Comparison of ENCODE assay signal across 11 cellular contexts in the genomic region with DNA sequence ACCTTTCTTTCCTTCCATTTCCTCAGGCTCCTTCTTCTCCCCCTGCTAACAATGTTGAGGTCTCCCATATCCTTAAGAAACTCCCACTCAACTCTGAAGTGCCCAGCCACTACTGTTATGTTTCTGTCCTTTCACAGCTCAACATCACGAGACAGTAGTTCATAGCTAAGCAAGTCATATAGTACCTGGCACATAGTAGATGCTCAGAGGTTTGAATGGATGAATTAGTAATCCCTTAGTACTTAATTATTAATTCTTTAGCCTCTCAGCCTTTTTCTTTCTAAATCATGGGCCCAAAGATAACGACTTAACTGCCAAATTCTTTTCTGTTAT. TPM values are rescaled to one million over a fixed set of nuclear protein-coding genes. Genes with fewer than 3 reads are reported as not detected.
DNase-seq lines count a peak whose midpoint lies in the region; ATAC-seq and TF ChIP-seq lines count a peak whose summit lies in the region.
"Had no signal": no experiment of that assay in that cellular context is flagged by ENCODE, and none has a peak within 500 bp of the region (broad histone marks: within the 10 kb centered on the region; RNA-seq: fewer than 3 reads in every experiment).

No MANE protein-coding gene starts in this region.

- H2BK12ac ChIP-seq in H9 (ENCODE audit: insufficient read length, low read depth, low read length) = no peak overlapping the region

- no peak overlapping the region for H2BK15ac ChIP-seq in H9 (ENCODE audit: low read depth, low read length)

- H3T11ph ChIP-seq in H9 (ENCODE audit: low read length) = no peak overlapping the region

- no peak overlapping the region for H3K23ac ChIP-seq in H9 (ENCODE audit: insufficient read length, low read depth, low read length)

- H2BK5ac ChIP-seq in H9 (ENCODE audit: insufficient read length, low read length) = no peak overlapping the region

- H3K27me3 Mint-ChIP-seq in activated T-cell treated with anti-CD3 and anti-CD28 coated beads, Interleukin-2, amount 50 U/mL, for 72 hours (ENCODE audit: low read depth) = no peaks in the 10 kb centered on the region
- no peaks in the 10 kb centered on the region for H3K27me3 Mint-ChIP-seq in activated T-helper 1 cell treated with anti-CD3 and anti-CD28 coated beads, Interleukin-12 subunit alpha, Interleukin-12 subunit beta, Interleukin-2, Interleukin-4 antibody, amounts not matched to agents 30 ng/mL and 10 ng/mL and 1 ng/mL, durations not matched to agents 14 hours and 24 hours and 36 hours (ENCODE audit: insufficient read depth)
- no peaks in the 10 kb centered on the region for H3K27me3 Mint-ChIP-seq in stimulated activated naive B cell treated with anti-CD40 and anti-IgM and Interleukin-4, amounts not matched to agents 10 μg/mL and 1 μg/mL and 100 μg/mL, for 72 hours
- no peaks in the 10 kb centered on the region for H3K27me3 Mint-ChIP-seq in H9 (ENCODE audit: low read depth)

- peak overlapping the region; percentile 90 for H3K27ac Mint-ChIP-seq in activated T-cell treated with anti-CD3 and anti-CD28 coated beads, Interleukin-2, amount 50 U/mL, for 72 hours
- peak overlapping the region; percentile 81 for H3K27ac Mint-ChIP-seq in activated T-helper 1 cell treated with anti-CD3 and anti-CD28 coated beads, Interleukin-12 subunit alpha, Interleukin-12 subunit beta, Interleukin-2, Interleukin-4 antibody, amounts not matched to agents 30 ng/mL and 10 ng/mL and 1 ng/mL, durations not matched to agents 14 hours and 24 hours and 36 hours
- peak overlapping the region; percentile 56 for H3K27ac Mint-ChIP-seq in stimulated activated naive B cell treated with anti-CD40 and anti-IgM and Interleukin-4, amounts not matched to agents 10 μg/mL and 1 μg/mL and 100 μg/mL, for 72 hours
- H3K27ac Mint-ChIP-seq in H9 = peak overlapping the region in 1 of 3 experiments; percentile 1; a peak in 1 of 7 replicates

- no peak overlapping the region for H3K27ac ChIP-seq in H9 (ENCODE audit: insufficient read length, low read depth, low read length)
- H3K27ac ChIP-seq: SK-N-MC, thoracic aorta had no signal

- peak overlapping the region; percentile 31 to 63 for H3K4me3 Mint-ChIP-seq in activated T-cell treated with anti-CD3 and anti-CD28 coated beads, Interleukin-2, amount 50 U/mL, for 72 hours
- H3K4me3 Mint-ChIP-seq in activated T-helper 1 cell treated with anti-CD3 and anti-CD28 coated beads, Interleukin-12 subunit alpha, Interleukin-12 subunit beta, Interleukin-2, Interleukin-4 antibody, amounts not matched to agents 30 ng/mL and 10 ng/mL and 1 ng/mL, durations not matched to agents 14 hours and 24 hours and 36 hours = no peak overlapping the region
- H3K4me3 Mint-ChIP-seq in stimulated activated naive B cell treated with anti-CD40 and anti-IgM and Interleukin-4, amounts not matched to agents 10 μg/mL and 1 μg/mL and 100 μg/mL, for 72 hours = peak overlapping the region; percentile 9 to 22
- no peak overlapping the region for H3K4me3 Mint-ChIP-seq in H9

- H2BK120ac ChIP-seq in H9 (ENCODE audit: low read depth, low read length, poor library complexity, severe bottlenecking) = no peak overlapping the region

- H2AK5ac ChIP-seq in H9 (ENCODE audit: insufficient read length, low read length) = no peak overlapping the region

- no CpG with 5 or more reads among the region's 2 CpGs for WGBS in H9 (ENCODE audit: extremely low coverage, insufficient read length, low lambda C conversion rate)

- peaks cover 68% of the 10 kb centered on the region for H3K4me1 Mint-ChIP-seq in activated T-cell treated with anti-CD3 and anti-CD28 coated beads, Interleukin-2, amount 50 U/mL, for 72 hours (ENCODE audit: low read depth)
- peaks cover 57% of the 10 kb centered on the region for H3K4me1 Mint-ChIP-seq in activated T-helper 1 cell treated with anti-CD3 and anti-CD28 coated beads, Interleukin-12 subunit alpha, Interleukin-12 subunit beta, Interleukin-2, Interleukin-4 antibody, amounts not matched to agents 30 ng/mL and 10 ng/mL and 1 ng/mL, durations not matched to agents 14 hours and 24 hours and 36 hours (ENCODE audit: low read depth)
- H3K4me1 Mint-ChIP-seq in stimulated activated naive B cell treated with anti-CD40 and anti-IgM and Interleukin-4, amounts not matched to agents 10 μg/mL and 1 μg/mL and 100 μg/mL, for 72 hours = peaks cover 18 to 30% of the 10 kb centered on the region in 2 donors
- no peaks in the 10 kb centered on the region for H3K4me1 Mint-ChIP-seq in H9

- no peaks in the 10 kb centered on the region; the same call in 1 of the 2 replicates for H3K79me2 ChIP-seq in H9 (ENCODE audit: insufficient read depth, low read length)

- H3K9ac ChIP-seq in H9 (ENCODE audit: extremely low read depth, insufficient read length, low read length) = no peak overlapping the region

- TF ChIP-seq CTCF in H9 (conservative IDR thresholded peaks at IDR 0.05) (no peak), omental fat pad (IDR thresholded peaks at IDR 0.05) (no peak)

- peak; percentile 83 to 89 for ATAC-seq in activated T-cell treated with anti-CD3 and anti-CD28 coated beads, Interleukin-2, amount 50 U/mL, for 72 hours (replicated peaks in 1 of 2)
- ATAC-seq in HG02870 (IDR thresholded peaks at IDR 0.05; ENCODE audit: unreplicated experiment) (peak; percentile 56), omental fat pad (ENCODE audit: low FRiP score) (no peak)
- peak; percentile 82 to 88 for ATAC-seq in stimulated activated naive B cell treated with anti-CD40 and anti-IgM and Interleukin-4, amounts not matched to agents 10 μg/mL and 1 μg/mL and 100 μg/mL, for 72 hours (replicated peaks)

- no peak overlapping the region for H3K4me2 ChIP-seq in H9 (ENCODE audit: insufficient read depth, insufficient read length, low read length)

- no peaks in the 10 kb centered on the region for H3K9me3 Mint-ChIP-seq in activated T-cell treated with anti-CD3 and anti-CD28 coated beads, Interleukin-2, amount 50 U/mL, for 72 hours
- no peaks in the 10 kb centered on the region for H3K9me3 Mint-ChIP-seq in activated T-helper 1 cell treated with anti-CD3 and anti-CD28 coated beads, Interleukin-12 subunit alpha, Interleukin-12 subunit beta, Interleukin-2, Interleukin-4 antibody, amounts not matched to agents 30 ng/mL and 10 ng/mL and 1 ng/mL, durations not matched to agents 14 hours and 24 hours and 36 hours
- H3K9me3 Mint-ChIP-seq in stimulated activated naive B cell treated with anti-CD40 and anti-IgM and Interleukin-4, amounts not matched to agents 10 μg/mL and 1 μg/mL and 100 μg/mL, for 72 hours = no peaks in the 10 kb centered on the region
- H3K9me3 Mint-ChIP-seq in H9 = no peaks in the 10 kb centered on the region

- H3K23me2 ChIP-seq in H9 (ENCODE audit: insufficient read length, low read depth, low read length, poor library complexity, severe bottlenecking) = no peaks in the 10 kb centered on the region

- intact Hi-C loops in activated T-helper 1 cell treated with anti-CD3 and anti-CD28 coated beads, Interleukin-12 subunit alpha, Interleukin-12 subunit beta, Interleukin-2, Interleukin-4 antibody, amounts not matched to agents 30 ng/mL and 10 ng/mL and 1 ng/mL, durations not matched to agents 14 hours and 24 hours and 36 hours (cut with micrococcal nuclease) = loop anchor here (1.0 to 5.0 kb wide), 2 partner anchors 21 to 34 kb away; no protein-coding TSS in a partner anchor

- H3K56ac ChIP-seq in H9 (ENCODE audit: insufficient read length, low read depth, low read length) = no peak overlapping the region

- H4K5ac ChIP-seq in H9 (ENCODE audit: insufficient read length, low read depth, low read length) = no peak overlapping the region

- H3K14ac ChIP-seq in H9 (ENCODE audit: insufficient read depth, low read length) = no peak overlapping the region

- no peak overlapping the region for H2BK20ac ChIP-seq in H9 (ENCODE audit: low read depth, low read length, poor library complexity, severe bottlenecking)

- no peaks in the 10 kb centered on the region for H3K79me1 ChIP-seq in H9 (ENCODE audit: insufficient read depth, low read depth, low read length, poor library complexity, severe bottlenecking)

- no peak overlapping the region for H3K18ac ChIP-seq in H9 (ENCODE audit: insufficient read length, low read depth, low read length)

- no peak overlapping the region for H3K4ac ChIP-seq in H9 (ENCODE audit: low read depth, low read length)

- H4K20me1 ChIP-seq in H9 (ENCODE audit: control insufficient read depth, insufficient read depth, insufficient read length) = no peaks in the 10 kb centered on the region

- no peaks in the 10 kb centered on the region for H3K9me3 ChIP-seq in H9 (ENCODE audit: control insufficient read depth, low read depth, low read length)
- H3K9me3 ChIP-seq: thoracic aorta had no signal

- no peaks in the 10 kb centered on the region for H3K27me3 ChIP-seq in H9 (ENCODE audit: insufficient read depth, low read length)

- H4K8ac ChIP-seq in H9 (replicated peaks; ENCODE audit: insufficient read length, low read depth, low read length) = no peak overlapping the region

- H2AFZ ChIP-seq in H9 (ENCODE audit: low read length) = no peak overlapping the region

- H3K4me1 ChIP-seq in H9 (ENCODE audit: insufficient read depth, low read length) = no peaks in the 10 kb centered on the region

- DNase-seq in activated T-cell treated with anti-CD3 and anti-CD28 coated beads, Interleukin-2, amount 50 U/mL, for 72 hours = peak in 1 of 2 donors; percentile 34
- no peak for DNase-seq in activated T-cell treated with anti-CD3 and anti-CD28 coated beads, Interleukin-2, amount 50 U/mL, for 48 hours
- DNase-seq in activated T-helper 1 cell treated with anti-CD3 and anti-CD28 coated beads, Interleukin-12 subunit alpha, Interleukin-12 subunit beta, Interleukin-2, Interleukin-4 antibody, amounts not matched to agents 30 ng/mL and 10 ng/mL and 1 ng/mL, durations not matched to agents 14 hours and 24 hours and 36 hours (ENCODE audit: low spot score) = no peak
- DNase-seq in stimulated activated naive B cell treated with anti-CD40 and anti-IgM and Interleukin-4, amounts not matched to agents 10 μg/mL and 1 μg/mL and 100 μg/mL, for 72 hours = no peak
- DNase-seq in H9 = no peak
- DNase-seq in omental fat pad (ENCODE audit: low spot score) = no peak
- DNase-seq in NCI-H446 treated with DMSO at 0.1 percent for 48 hours (lab: John Stamatoyannopoulos, UW) = no peak
- DNase-seq: NCI-H1048 had no signal

- peaks cover 7 to 36% of the 10 kb centered on the region in 2 donors for H3K36me3 Mint-ChIP-seq in activated T-cell treated with anti-CD3 and anti-CD28 coated beads, Interleukin-2, amount 50 U/mL, for 72 hours (ENCODE audit: insufficient read depth in 2 of 2)
- H3K36me3 Mint-ChIP-seq in activated T-helper 1 cell treated with anti-CD3 and anti-CD28 coated beads, Interleukin-12 subunit alpha, Interleukin-12 subunit beta, Interleukin-2, Interleukin-4 antibody, amounts not matched to agents 30 ng/mL and 10 ng/mL and 1 ng/mL, durations not matched to agents 14 hours and 24 hours and 36 hours (ENCODE audit: low read depth) = peaks cover 43% of the 10 kb centered on the region
- H3K36me3 Mint-ChIP-seq in stimulated activated naive B cell treated with anti-CD40 and anti-IgM and Interleukin-4, amounts not matched to agents 10 μg/mL and 1 μg/mL and 100 μg/mL, for 72 hours = peaks cover 29 to 47% of the 10 kb centered on the region in 2 donors
- H3K36me3 Mint-ChIP-seq in H9 (ENCODE audit: insufficient read depth in 1 of 3, low read depth in 3 of 3) = no peaks in the 10 kb centered on the region; a peak in 2 of 7 replicates

- H4K91ac ChIP-seq in H9 (ENCODE audit: insufficient read length, low read depth, low read length) = no peak overlapping the region

RNA-seq across cellular contexts. Expression of gene CSGALNACT2, which starts 22.6 kb away (rescaled TPM):
- total RNA-seq in activated T-cell treated with anti-CD3 and anti-CD28 coated beads, Interleukin-2, amount 50 U/mL, for 72 hours = 10 to 100 TPM; 51.3 to 55.2 TPM
- 30.3 and 32.0 TPM in 2 replicates for total RNA-seq in activated T-helper 1 cell treated with anti-CD3 and anti-CD28 coated beads, Interleukin-12 subunit alpha, Interleukin-12 subunit beta, Interleukin-2, Interleukin-4 antibody, amounts not matched to agents 30 ng/mL and 10 ng/mL and 1 ng/mL, durations not matched to agents 14 hours and 24 hours and 36 hours
- total RNA-seq in H9 (2021) = 8.9 and 9.7 TPM in 2 replicates
- 10 to 100 TPM; 22.0 to 45.8 (median 37.9) TPM for total RNA-seq in omental fat pad

Comparison
In these comparisons a context has a peak if more than half of its experiments do, and no peak if none do; other contexts are left out.
1. H3K4me3 Mint-ChIP-seq: peak in activated T-cell treated with anti-CD3 and anti-CD28 coated beads, Interleukin-2, amount 50 U/mL, for 72 hours (2 of 2) and stimulated activated naive B cell treated with anti-CD40 and anti-IgM and Interleukin-4, amounts not matched to agents 10 μg/mL and 1 μg/mL and 100 μg/mL, for 72 hours (2 of 2); none in activated T-helper 1 cell treated with anti-CD3 and anti-CD28 coated beads, Interleukin-12 subunit alpha, Interleukin-12 subunit beta, Interleukin-2, Interleukin-4 antibody, amounts not matched to agents 30 ng/mL and 10 ng/mL and 1 ng/mL, durations not matched to agents 14 hours and 24 hours and 36 hours (single experiment) and H9 (0 of 2).